Comparison of ENCODE assay signal across 8 cellular contexts in the genomic region with DNA sequence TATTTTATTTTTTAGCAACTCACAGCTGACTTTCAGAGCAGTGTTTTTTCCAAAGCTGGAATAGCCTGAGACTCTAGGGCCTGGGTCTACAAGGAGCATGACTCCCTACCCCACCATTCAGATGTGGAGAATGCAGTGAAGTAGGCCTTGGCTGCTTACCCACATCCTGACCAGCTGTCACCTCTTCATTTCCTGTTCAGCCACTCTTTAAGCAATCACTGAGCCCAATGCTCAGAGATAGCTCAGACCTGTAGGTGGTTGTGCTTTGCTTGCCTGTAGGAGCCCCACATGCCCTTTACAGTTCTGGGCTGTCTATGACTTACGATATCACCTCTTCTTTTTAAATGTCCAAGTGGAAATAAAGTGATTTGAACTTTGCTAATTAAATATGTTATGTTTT.
DNase-seq lines count a peak whose midpoint lies in the region; ATAC-seq and TF ChIP-seq lines count a peak whose summit lies in the region.

No MANE protein-coding gene starts in this region.

- H3K4me3 ChIP-seq in GM12865 (ENCODE audit: low read depth, low read length): no peak overlapping the region

- no peaks in the 10 kb centered on the region for H3K36me3 Mint-ChIP-seq in effector memory CD8-positive, alpha-beta T cell (ENCODE audit: insufficient read depth)
- H3K36me3 Mint-ChIP-seq in CD14-positive monocyte: no peaks in the 10 kb centered on the region

- TF ChIP-seq CTCF in GM12865 (IDR thresholded peaks at IDR 0.05; ENCODE audit: insufficient read depth, low read depth, low read length, missing control alignments) (no peak), CD14-positive monocyte (IDR thresholded peaks at IDR 0.05) (no peak)

- H3K4me1 Mint-ChIP-seq in effector memory CD8-positive, alpha-beta T cell (ENCODE audit: low read depth in 2 of 2): peaks cover 6 to 26% of the 10 kb centered on the region in 2 donors
- peaks cover 4% of the 10 kb centered on the region for H3K4me1 Mint-ChIP-seq in CD14-positive monocyte

- H3K27ac Mint-ChIP-seq in effector memory CD8-positive, alpha-beta T cell: peak overlapping the region; percentile 15 to 31
- H3K27ac Mint-ChIP-seq in CD14-positive monocyte: no peak overlapping the region

- DNase-seq in GM12865 (ENCODE audit: low read depth) (peak; percentile 67), HK-2 (ENCODE audit: unreplicated experiment) (peak; percentile 7), epidermal melanocyte (ENCODE audit: insufficient read length, low spot score) (no peak), CD14-positive monocyte (ENCODE audit: low spot score) (no peak), GOT3 (lab: John Stamatoyannopoulos, UW) (no peak), midbrain (lab: John Stamatoyannopoulos, UW) (no peak)
- peak in 2 of 3 experiments; percentile 2 to 25 for DNase-seq in effector memory CD8-positive, alpha-beta T cell

- intact Hi-C loops in CD14-positive monocyte (cut with micrococcal nuclease): no loop called here

- H3K4me3 Mint-ChIP-seq in effector memory CD8-positive, alpha-beta T cell: peak overlapping the region in 1 of 2 donors; percentile 1
- no peak overlapping the region for H3K4me3 Mint-ChIP-seq in CD14-positive monocyte

- no peaks in the 10 kb centered on the region for H3K27me3 Mint-ChIP-seq in effector memory CD8-positive, alpha-beta T cell
- H3K27me3 Mint-ChIP-seq in CD14-positive monocyte (ENCODE audit: low read depth in 3 of 3): no peaks in the 10 kb centered on the region

- peak; percentile 98 for ATAC-seq in GM21367 (IDR thresholded peaks at IDR 0.05; ENCODE audit: unreplicated experiment)
- ATAC-seq in effector memory CD8-positive, alpha-beta T cell (replicated peaks): peak; percentile 96

- no peaks in the 10 kb centered on the region for H3K9me3 Mint-ChIP-seq in effector memory CD8-positive, alpha-beta T cell
- peaks cover 0 to 2% (median 0%) of the 10 kb centered on the region in 7 donors for H3K9me3 Mint-ChIP-seq in CD14-positive monocyte

Comparison
In these comparisons a context has a peak if more than half of its experiments do, and no peak if none do; other contexts are left out.
1. DNase-seq: peak in GM12865 (single experiment), HK-2 (single experiment) and effector memory CD8-positive, alpha-beta T cell (2 of 3); none in epidermal melanocyte (single experiment), CD14-positive monocyte (single experiment), GOT3 (single experiment) and midbrain (single experiment).
2. H3K27ac Mint-ChIP-seq: peak in effector memory CD8-positive, alpha-beta T cell (2 of 2); none in CD14-positive monocyte (0 of 7).